Comparison of ENCODE assay signal across 11 cellular contexts in the genomic region with DNA sequence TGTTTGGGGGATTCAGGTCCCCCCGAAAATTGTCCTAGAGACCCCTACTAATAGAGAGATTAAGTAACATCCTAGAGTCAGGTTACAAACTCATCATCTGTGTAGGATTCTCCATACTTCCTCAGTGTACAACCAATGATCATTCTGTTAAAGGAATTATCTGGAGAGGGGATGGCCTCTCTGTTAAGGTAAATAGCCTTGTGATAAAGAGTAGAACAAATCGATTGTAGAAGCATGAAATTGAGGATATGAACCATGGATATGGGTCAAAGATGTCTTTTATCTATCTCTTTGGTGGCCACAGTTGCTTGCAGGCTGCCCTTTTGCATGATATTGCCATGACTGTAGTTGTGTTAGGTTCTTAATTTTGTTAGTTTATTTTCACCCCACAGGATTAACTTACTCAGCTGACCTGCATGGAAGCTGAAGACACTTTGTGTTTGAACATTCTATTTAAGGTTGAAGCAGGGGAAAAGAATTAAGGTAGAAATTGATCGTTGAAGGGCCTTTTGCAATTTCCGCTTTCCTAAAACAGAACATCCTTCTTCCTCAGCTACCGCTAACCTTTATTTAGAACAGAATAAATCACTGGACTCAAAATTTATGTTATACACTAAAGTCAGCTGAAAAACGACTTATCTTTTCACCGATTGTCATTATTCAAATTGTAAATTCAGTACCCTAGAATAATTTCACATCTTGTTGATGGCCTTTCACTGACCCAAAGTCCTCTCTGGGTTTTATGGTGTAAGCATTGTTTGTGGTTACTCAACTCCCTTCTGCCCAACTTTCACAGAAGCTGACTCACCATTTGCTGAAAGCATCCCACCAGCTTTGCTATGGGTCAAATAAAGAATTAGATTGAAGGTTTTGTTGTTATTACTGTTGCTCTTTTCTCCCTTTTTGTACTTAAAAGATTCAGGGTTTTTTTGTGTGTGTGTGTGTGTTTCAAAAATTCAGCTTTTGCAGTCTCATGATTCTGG. TPM values are rescaled to one million over a fixed set of nuclear protein-coding genes. Genes with fewer than 3 reads are reported as not detected.
A peak's percentile ranks its signal among the peaks of the same experiment; 100 is the strongest.
DNase-seq lines count a peak whose midpoint lies in the region; ATAC-seq and TF ChIP-seq lines count a peak whose summit lies in the region.
"Had no signal": no experiment of that assay in that cellular context is flagged by ENCODE, and none has a peak within 500 bp of the region (broad histone marks: within the 10 kb centered on the region; RNA-seq: fewer than 3 reads in every experiment).

No MANE protein-coding gene starts in this region.

- ATAC-seq in Right ventricle myocardium superior (ENCODE audit: poor library complexity) (peak; percentile 53), Right ventricle myocardium inferior (no peak), HG03025 (IDR thresholded peaks at IDR 0.05; ENCODE audit: low FRiP score, unreplicated experiment) (no peak)
- ATAC-seq: activated naive CD4-positive, alpha-beta T cell treated with anti-CD3 and anti-CD28 coated beads, Interleukin-2, amount 50 U/mL, for 72 hours had no signal

- H3K27ac ChIP-seq in SJCRH30, result peak overlapping the region; percentile 96
- H3K27ac ChIP-seq in subcutaneous abdominal adipose tissue (ENCODE audit: low read depth, low read length), result peak overlapping the region; percentile 66
- H3K27ac ChIP-seq: hepatocyte had no signal

- no peak overlapping the region for H3K4me3 Mint-ChIP-seq in mesothelial cell of epicardium
- H3K4me3 Mint-ChIP-seq: B cell had no signal

- H3K27me3 ChIP-seq in SJCRH30 (no peaks in the 10 kb centered on the region), subcutaneous abdominal adipose tissue (ENCODE audit: control insufficient read depth in 5 of 5, insufficient read depth in 4 of 5, low read length in 5 of 5) (no peaks in the 10 kb centered on the region)

- no peak overlapping the region for H3K9ac ChIP-seq in subcutaneous abdominal adipose tissue (ENCODE audit: low read length in 5 of 5)

- peaks cover 9% of the 10 kb centered on the region for H3K27me3 Mint-ChIP-seq in mesothelial cell of epicardium (ENCODE audit: low read depth)
- H3K27me3 Mint-ChIP-seq: B cell had no signal

- no peak for DNase-seq in Right ventricle myocardium superior
- no peak for DNase-seq in Right ventricle myocardium inferior (ENCODE audit: missing footprints)
- peak; percentile 72 to 95 for DNase-seq in SJCRH30
- peak; percentile 18 for DNase-seq in globus pallidus (ENCODE audit: low spot score)
- DNase-seq in mesothelial cell of epicardium (ENCODE audit: low spot score in 2 of 2, unreplicated experiment in 2 of 2), result no peak
- DNase-seq in COLO668 (lab: John Stamatoyannopoulos, UW; ENCODE audit: unreplicated experiment), result no peak

- H3K4me3 ChIP-seq in SJCRH30, result no peak overlapping the region
- no peak overlapping the region for H3K4me3 ChIP-seq in subcutaneous abdominal adipose tissue (ENCODE audit: low read depth in 1 of 5, low read length in 5 of 5)
- H3K4me3 ChIP-seq: hepatocyte had no signal

- no peak overlapping the region for H3K27ac Mint-ChIP-seq in mesothelial cell of epicardium
- H3K27ac Mint-ChIP-seq: B cell had no signal

- intact Hi-C loops in Right ventricle myocardium superior (cut with DNase I), result no loop called here
- intact Hi-C loops in Right ventricle myocardium inferior (cut with DNase I), result no loop called here

- no peaks in the 10 kb centered on the region for H3K36me3 Mint-ChIP-seq in mesothelial cell of epicardium
- H3K36me3 Mint-ChIP-seq: activated naive CD4-positive, alpha-beta T cell treated with anti-CD3 and anti-CD28 coated beads, Interleukin-2, amount 50 U/mL, for 72 hours had no signal

- no peaks in the 10 kb centered on the region for H3K9me3 Mint-ChIP-seq in mesothelial cell of epicardium
- H3K9me3 Mint-ChIP-seq: activated naive CD4-positive, alpha-beta T cell treated with anti-CD3 and anti-CD28 coated beads, Interleukin-2, amount 50 U/mL, for 72 hours had no signal

- H3K36me3 ChIP-seq in SJCRH30 (peaks cover 30% of the 10 kb centered on the region), subcutaneous abdominal adipose tissue (ENCODE audit: control insufficient read depth in 5 of 5, insufficient read depth in 5 of 5, low read length in 5 of 5) (peaks cover 3 to 20% (median 12%) of the 10 kb centered on the region in 5 donors)

- H3K4me1 ChIP-seq in SJCRH30 (peaks cover 71% of the 10 kb centered on the region), subcutaneous abdominal adipose tissue (ENCODE audit: control insufficient read depth in 5 of 5, insufficient read depth in 5 of 5, low read length in 5 of 5) (peaks cover 0 to 29% (median 26%) of the 10 kb centered on the region in 5 donors)

- H3K4me1 Mint-ChIP-seq in mesothelial cell of epicardium, result peaks cover 15% of the 10 kb centered on the region

- no peaks in the 10 kb centered on the region for H3K9me3 ChIP-seq in SJCRH30 (replicated peaks)
- H3K9me3 ChIP-seq in subcutaneous abdominal adipose tissue (ENCODE audit: control insufficient read depth in 5 of 5, low read length in 5 of 5), result no peaks in the 10 kb centered on the region

- no peak for TF ChIP-seq CTCF in mesothelial cell of epicardium (IDR thresholded peaks at IDR 0.05; ENCODE audit: unreplicated experiment)

RNA-seq across cellular contexts. Expression of gene IRAK3, which starts 52.3 kb away (rescaled TPM):
- total RNA-seq in Right ventricle myocardium superior, result 4.0 TPM
- 5.0 TPM for total RNA-seq in Right ventricle myocardium inferior
- 49.8 and 57.3 TPM in 2 replicates for total RNA-seq in SJCRH30 (2014; rRNA removed; shearing (Covaris generic))
- total RNA-seq in mesothelial cell of epicardium, result 1.5 to 2.2 TPM (median 1.9 TPM) in 3 replicates

Comparison
In these comparisons a context has a peak if more than half of its experiments do, and no peak if none do; other contexts are left out.
1. DNase-seq: peak in SJCRH30 (2 of 2) and globus pallidus (single experiment); none in Right ventricle myocardium superior (single experiment), Right ventricle myocardium inferior (single experiment), mesothelial cell of epicardium (0 of 2) and COLO668 (single experiment).